In genomic region chr7:143002106-143002505, GRCh38 we compare ENCODE assay signal across 9 cellular contexts. TPM values are rescaled to one million over a fixed set of nuclear protein-coding genes. Genes with fewer than 3 reads are reported as not detected.
A peak's percentile ranks its signal among the peaks of the same experiment; 100 is the strongest.
DNase-seq lines count a peak whose midpoint lies in the region; ATAC-seq, FAIRE-seq and TF ChIP-seq lines count a peak whose summit lies in the region.
"Had no signal": no experiment of that assay in that cellular context is flagged by ENCODE, and none has a peak within 500 bp of the region (broad histone marks: within the 10 kb centered on the region; RNA-seq: fewer than 3 reads in every experiment).

No MANE protein-coding gene starts in this region.

- H3K9ac ChIP-seq in astrocyte (ENCODE audit: low read length) = no peak overlapping the region
- H3K9ac ChIP-seq in mesendoderm (ENCODE audit: low read length) = no peak overlapping the region

- DNase-seq in EL = peak; percentile 15
- peak; percentile 59 to 65 for DNase-seq in Kasumi-1 (lab: John Stamatoyannopoulos, UW)
- DNase-seq in astrocyte (ENCODE audit: low read depth) = no peak
- DNase-seq in mesendoderm = peak; percentile 67
- DNase-seq in NCI-H2107 (lab: John Stamatoyannopoulos, UW) = no peak
- no peak for DNase-seq in activated CD4-positive, alpha-beta memory T cell treated with anti-CD3 and anti-CD28 coated beads for 36 hours
- DNase-seq: activated CD4-positive, alpha-beta T cell treated with anti-CD3 and anti-CD28 coated beads, Interleukin-2, amount 50 U/mL, for 4 hours had no signal

- no peaks in the 10 kb centered on the region for H3K36me3 Mint-ChIP-seq in astrocyte (ENCODE audit: low read depth, unreplicated experiment)
- no peaks in the 10 kb centered on the region for H3K36me3 Mint-ChIP-seq in activated CD4-positive, alpha-beta memory T cell treated with anti-CD3 and anti-CD28 coated beads for 36 hours

- H3K79me2 ChIP-seq in astrocyte (ENCODE audit: insufficient read depth, low read length) (no peaks in the 10 kb centered on the region), mesendoderm (ENCODE audit: control insufficient read depth, insufficient read depth, low read length) (no peaks in the 10 kb centered on the region)

- H3K56ac ChIP-seq in mesendoderm (ENCODE audit: low read length) = no peak overlapping the region

- no peaks in the 10 kb centered on the region for H3K4me1 ChIP-seq in astrocyte (ENCODE audit: insufficient read depth, low read length)
- no peaks in the 10 kb centered on the region for H3K4me1 ChIP-seq in mesendoderm (ENCODE audit: control insufficient read depth, low read depth, low read length)

- no peak overlapping the region for H2BK5ac ChIP-seq in mesendoderm (ENCODE audit: low read length)

- no peaks in the 10 kb centered on the region for H4K20me1 ChIP-seq in astrocyte (ENCODE audit: insufficient read depth, low read length)

- H3K4me1 Mint-ChIP-seq in astrocyte (ENCODE audit: low read depth, unreplicated experiment) = no peaks in the 10 kb centered on the region
- peaks cover 6% of the 10 kb centered on the region for H3K4me1 Mint-ChIP-seq in activated CD4-positive, alpha-beta memory T cell treated with anti-CD3 and anti-CD28 coated beads for 36 hours (ENCODE audit: low read depth)

- ATAC-seq in HG02938 (IDR thresholded peaks at IDR 0.05; ENCODE audit: unreplicated experiment) (no peak), GM18858 (IDR thresholded peaks at IDR 0.05; ENCODE audit: unreplicated experiment) (no peak)

- H3K18ac ChIP-seq in mesendoderm (ENCODE audit: low read length) = no peak overlapping the region

- no peak overlapping the region for H2AFZ ChIP-seq in astrocyte (ENCODE audit: low read depth, low read length)

- no CpG with 5 or more reads among the region's 3 CpGs for WGBS in mesendoderm (ENCODE audit: extremely low coverage, insufficient coverage, low lambda C conversion rate)

- H3K9me3 Mint-ChIP-seq in astrocyte (ENCODE audit: unreplicated experiment) = no peaks in the 10 kb centered on the region
- H3K9me3 Mint-ChIP-seq in activated CD4-positive, alpha-beta memory T cell treated with anti-CD3 and anti-CD28 coated beads for 36 hours = no peaks in the 10 kb centered on the region

- no peak overlapping the region for H3K27ac ChIP-seq in astrocyte (ENCODE audit: low read depth, low read length)
- no peak overlapping the region for H3K27ac ChIP-seq in mesendoderm (ENCODE audit: low read depth, low read length)

- no peak overlapping the region for H3K4me3 Mint-ChIP-seq in astrocyte (ENCODE audit: unreplicated experiment)
- no peak overlapping the region for H3K4me3 Mint-ChIP-seq in activated CD4-positive, alpha-beta memory T cell treated with anti-CD3 and anti-CD28 coated beads for 36 hours

- no peaks in the 10 kb centered on the region for H3K9me3 ChIP-seq in astrocyte (ENCODE audit: insufficient read depth, low read depth, low read length)

- no peak overlapping the region for H4K8ac ChIP-seq in mesendoderm (ENCODE audit: low read depth, low read length)

- no peak overlapping the region for H3K23ac ChIP-seq in mesendoderm (ENCODE audit: low read length)

- no peak overlapping the region for H2BK120ac ChIP-seq in mesendoderm (ENCODE audit: low read depth, low read length)

- intact Hi-C loops in activated CD4-positive, alpha-beta memory T cell treated with anti-CD3 and anti-CD28 coated beads for 36 hours (cut with micrococcal nuclease) = loop anchor here (5.0 to 10.0 kb wide), 4 partner anchors 567 to 1027 kb away; partner anchors contain the start of gene TAS2R38

- H3K79me1 ChIP-seq in mesendoderm (ENCODE audit: low read length) = no peaks in the 10 kb centered on the region

- H3K4me3 ChIP-seq in astrocyte (ENCODE audit: insufficient read depth, low read depth, low read length) (no peak overlapping the region), mesendoderm (ENCODE audit: low read length) (no peak overlapping the region)

- TF ChIP-seq CTCF in astrocyte (IDR thresholded peaks at IDR 0.05; ENCODE audit: insufficient read depth, low read depth, low read length) = peak; percentile 38

- CTCF ChIA-PET in activated CD4-positive, alpha-beta memory T cell treated with anti-CD3 and anti-CD28 coated beads for 36 hours (lab: Charles Lee) = interaction anchor here (0.7 to 18.4 kb wide), 30 partner anchors 9 to 704 kb away, joined by 3 to 402 read pairs (median 8); partner anchors contain the start of gene EPHB6

- peaks cover 3% of the 10 kb centered on the region for H3K27me3 Mint-ChIP-seq in astrocyte (ENCODE audit: low read depth, unreplicated experiment)
- H3K27me3 Mint-ChIP-seq in activated CD4-positive, alpha-beta memory T cell treated with anti-CD3 and anti-CD28 coated beads for 36 hours = no peaks in the 10 kb centered on the region

- H3K4ac ChIP-seq in mesendoderm (ENCODE audit: low read depth, low read length) = no peak overlapping the region

- no peak overlapping the region for H3K27ac Mint-ChIP-seq in astrocyte (ENCODE audit: unreplicated experiment)
- H3K27ac Mint-ChIP-seq in activated CD4-positive, alpha-beta memory T cell treated with anti-CD3 and anti-CD28 coated beads for 36 hours = no peak overlapping the region

- H3K36me3 ChIP-seq in astrocyte (ENCODE audit: insufficient read depth, low read length) (no peaks in the 10 kb centered on the region), mesendoderm (ENCODE audit: control insufficient read depth, insufficient read depth, low read length) (no peaks in the 10 kb centered on the region)

- POLR2A ChIA-PET in activated CD4-positive, alpha-beta memory T cell treated with anti-CD3 and anti-CD28 coated beads for 36 hours (lab: Charles Lee) = no interaction called here

- H3K27me3 ChIP-seq in astrocyte (ENCODE audit: insufficient read depth, low read length) (no peaks in the 10 kb centered on the region), mesendoderm (ENCODE audit: insufficient read depth, low read length, poor library complexity) (no peaks in the 10 kb centered on the region)

- no peak for FAIRE-seq in astrocyte (lab: Jason Lieb, UNC)

- no peak overlapping the region for H2AK5ac ChIP-seq in mesendoderm (ENCODE audit: low read length)

- H2BK15ac ChIP-seq in mesendoderm (replicated peaks; ENCODE audit: low read depth) = no peak overlapping the region

- no peak overlapping the region for H4K5ac ChIP-seq in mesendoderm (ENCODE audit: low read length)

- H3K4me2 ChIP-seq in astrocyte (ENCODE audit: low read length) (no peak overlapping the region), mesendoderm (ENCODE audit: low read length) (no peak overlapping the region)

RNA-seq across cellular contexts. Expression of gene OR9A2, which starts 24.8 kb away (rescaled TPM):
- not detected in 2 replicates for total RNA-seq in astrocyte
- not detected for polyA plus RNA-seq in mesendoderm (2013, experiment 1 of 2)
- not detected for polyA plus RNA-seq in mesendoderm (2013, experiment 2 of 2)
- total RNA-seq in activated CD4-positive, alpha-beta memory T cell treated with anti-CD3 and anti-CD28 coated beads for 36 hours = not detected

RNA-seq across cellular contexts. Expression of gene KEL, which starts 39.9 kb away (rescaled TPM):
- total RNA-seq in astrocyte = 0.96 TPM in 1 of 2 replicates, not detected in the other
- 2.2 TPM for polyA plus RNA-seq in mesendoderm (2013, experiment 1 of 2)
- 2.1 TPM for polyA plus RNA-seq in mesendoderm (2013, experiment 2 of 2)
- under 1 TPM; 0.34 to 0.55 TPM for total RNA-seq in activated CD4-positive, alpha-beta memory T cell treated with anti-CD3 and anti-CD28 coated beads for 36 hours

RNA-seq across cellular contexts. Expression of gene OR6V1, which starts 50.0 kb away (rescaled TPM):
- total RNA-seq in astrocyte = not detected in 2 replicates
- not detected for polyA plus RNA-seq in mesendoderm (2013, experiment 1 of 2)
- polyA plus RNA-seq in mesendoderm (2013, experiment 2 of 2) = not detected
- not detected for total RNA-seq in activated CD4-positive, alpha-beta memory T cell treated with anti-CD3 and anti-CD28 coated beads for 36 hours

Comparison
In these comparisons a context has a peak if more than half of its experiments do, and no peak if none do; other contexts are left out.
1. DNase-seq: peak in EL (single experiment), Kasumi-1 (2 of 2) and mesendoderm (single experiment); none in astrocyte (single experiment), NCI-H2107 (single experiment) and activated CD4-positive, alpha-beta memory T cell treated with anti-CD3 and anti-CD28 coated beads for 36 hours (single experiment).